Comparison of ENCODE assay signal across 8 cellular contexts in genomic region chr22:39622881-39623367, GRCh38. TPM values are rescaled to one million over a fixed set of nuclear protein-coding genes. Genes with fewer than 3 reads are reported as not detected.
DNase-seq lines count a peak whose midpoint lies in the region; ATAC-seq and TF ChIP-seq lines count a peak whose summit lies in the region.

No MANE protein-coding gene starts in this region.

- no peak overlapping the region for H3K27ac ChIP-seq in left lung

- peaks cover 0 to 93% of the 10 kb centered on the region in 2 donors for H3K27me3 ChIP-seq in left lung

- H3K36me3 ChIP-seq in left lung, result no peaks in the 10 kb centered on the region

- ATAC-seq in left lung (peak; percentile 86), HG03565 (IDR thresholded peaks at IDR 0.05; ENCODE audit: unreplicated experiment) (no peak), HG03354 (IDR thresholded peaks at IDR 0.05; ENCODE audit: poor library complexity, severe bottlenecking, unreplicated experiment) (no peak)

- intact Hi-C loops in left lung (cut with DNase I), result no loop called here

- TF ChIP-seq CTCF in astrocyte of the spinal cord (IDR thresholded peaks at IDR 0.05; ENCODE audit: low read depth, low read length) (peak; percentile 63), left lung (IDR thresholded peaks at IDR 0.05) (peak; percentile 44 to 53)

- H3K4me3 ChIP-seq in astrocyte of the spinal cord (ENCODE audit: low read depth, low read length) (no peak overlapping the region), left lung (no peak overlapping the region)

- DNase-seq in NCI-H748 (lab: John Stamatoyannopoulos, UW; ENCODE audit: unreplicated experiment), result peak; percentile 13
- no peak for DNase-seq in NCI-H748 treated with DMSO at 0.1 percent for 48 hours (lab: John Stamatoyannopoulos, UW)
- peak; percentile 73 for DNase-seq in T-helper 9 cell
- DNase-seq in astrocyte of the spinal cord (ENCODE audit: low read depth, low spot score), result no peak
- peak; percentile 56 to 88 for DNase-seq in left lung
- DNase-seq in stimulated activated CD8-positive, alpha-beta memory T cell treated with anti-CD3 and anti-CD28 coated beads, Interleukin-15, amount 100 ng/mL, for 1 hour (ENCODE audit: low read depth), result peak; percentile 40

- in situ Hi-C loops in astrocyte of the spinal cord (cut with HindIII; ENCODE audit: low sequenced_read_pairs), result no loop called here

- H3K9me3 ChIP-seq in left lung, result no peaks in the 10 kb centered on the region

- H3K4me1 ChIP-seq in left lung, result no peaks in the 10 kb centered on the region

RNA-seq across cellular contexts. Expression of gene CACNA1I, which starts 52.4 kb away (rescaled TPM):
- total RNA-seq in left lung, result under 1 TPM; 0.03 to 0.10 TPM

Comparison
In these comparisons a context has a peak if more than half of its experiments do, and no peak if none do; other contexts are left out.
1. DNase-seq: peak in NCI-H748 (single experiment), T-helper 9 cell (single experiment), left lung (2 of 2) and stimulated activated CD8-positive, alpha-beta memory T cell treated with anti-CD3 and anti-CD28 coated beads, Interleukin-15, amount 100 ng/mL, for 1 hour (single experiment); none in NCI-H748 treated with DMSO at 0.1 percent for 48 hours (single experiment) and astrocyte of the spinal cord (single experiment).